Comparison of ENCODE assay signal across 12 cellular contexts in genomic region chr2:86223098-86223681, GRCh38. TPM values are rescaled to one million over a fixed set of nuclear protein-coding genes. Genes with fewer than 3 reads are reported as not detected.
DNase-seq lines count a peak whose midpoint lies in the region; ATAC-seq and TF ChIP-seq lines count a peak whose summit lies in the region.
"Had no signal": no experiment of that assay in that cellular context is flagged by ENCODE, and none has a peak within 500 bp of the region (broad histone marks: within the 10 kb centered on the region; RNA-seq: fewer than 3 reads in every experiment).

No MANE protein-coding gene starts in this region.

- H3K36me3 Mint-ChIP-seq in WTC11 (no peaks in the 10 kb centered on the region), glutamatergic neuron (ENCODE audit: unreplicated experiment) (peaks cover 5% of the 10 kb centered on the region)
- no peaks in the 10 kb centered on the region for H3K36me3 Mint-ChIP-seq in activated naive CD4-positive, alpha-beta T cell treated with anti-CD3 and anti-CD28 coated beads, Interleukin-2, amount 50 U/mL, for 72 hours
- H3K36me3 Mint-ChIP-seq: CD4-positive, CD25-positive, alpha-beta regulatory T cell; naive thymus-derived CD8-positive, alpha-beta T cell had no signal

- no peak overlapping the region for H3K27ac Mint-ChIP-seq in WTC11
- H3K27ac Mint-ChIP-seq in glutamatergic neuron (ENCODE audit: unreplicated experiment): peak overlapping the region; percentile 56
- no peak overlapping the region for H3K27ac Mint-ChIP-seq in activated naive CD4-positive, alpha-beta T cell treated with anti-CD3 and anti-CD28 coated beads, Interleukin-2, amount 50 U/mL, for 72 hours
- H3K27ac Mint-ChIP-seq: activated naive CD8-positive, alpha-beta T cell had no signal

- DNase-seq in AG10803 (ENCODE audit: low read depth) (peak; percentile 47), WTC11 (ENCODE audit: low spot score) (no peak), glutamatergic neuron (peak; percentile 36), non-pigmented ciliary epithelial cell (ENCODE audit: low read depth) (peak; percentile 10), T-helper 9 cell (no peak), kidney glomerular epithelial cell (lab: John Stamatoyannopoulos, UW) (no peak), cerebellum (ENCODE audit: low spot score) (no peak)
- DNase-seq in activated naive CD4-positive, alpha-beta T cell treated with anti-CD3 and anti-CD28 coated beads, Interleukin-2, amount 50 U/mL, for 72 hours (ENCODE audit: low spot score in 2 of 2): no peak
- DNase-seq: naive thymus-derived CD8-positive, alpha-beta T cell; SIG-M5 had no signal

- H3K4me3 ChIP-seq in AG10803 (ENCODE audit: low read length): no peak overlapping the region

- no peak overlapping the region for H3K4me3 Mint-ChIP-seq in WTC11
- peak overlapping the region; percentile 51 for H3K4me3 Mint-ChIP-seq in glutamatergic neuron (ENCODE audit: unreplicated experiment)
- H3K4me3 Mint-ChIP-seq: activated naive CD8-positive, alpha-beta T cell; CD4-positive, CD25-positive, alpha-beta regulatory T cell; naive thymus-derived CD8-positive, alpha-beta T cell had no signal

- H3K27me3 Mint-ChIP-seq in WTC11 (ENCODE audit: low read depth) (no peaks in the 10 kb centered on the region), glutamatergic neuron (ENCODE audit: unreplicated experiment) (peaks cover 9% of the 10 kb centered on the region)
- H3K27me3 Mint-ChIP-seq: activated naive CD8-positive, alpha-beta T cell; CD4-positive, CD25-positive, alpha-beta regulatory T cell; naive thymus-derived CD8-positive, alpha-beta T cell had no signal

- CTCF ChIA-PET in WTC11 (lab: Charles Lee): interaction anchor here (4.0 to 4.3 kb wide), 2 partner anchors 144 to 149 kb away, joined by 45 to 52 read pairs; no protein-coding TSS in a partner anchor

- POLR2A ChIA-PET in WTC11 (lab: Charles Lee): no interaction called here

- ATAC-seq in WTC11: peak; percentile 75
- no peak for ATAC-seq in activated naive CD4-positive, alpha-beta T cell treated with anti-CD3 and anti-CD28 coated beads, Interleukin-2, amount 50 U/mL, for 72 hours
- ATAC-seq: naive thymus-derived CD8-positive, alpha-beta T cell had no signal

- TF ChIP-seq CTCF in AG10803 (conservative IDR thresholded peaks at IDR 0.05; ENCODE audit: low read length) (no peak), WTC11 (IDR thresholded peaks at IDR 0.05) (no peak), glutamatergic neuron (IDR thresholded peaks at IDR 0.05; ENCODE audit: partially characterized antibody, unreplicated experiment) (no peak)

- H3K9me3 Mint-ChIP-seq in WTC11 (no peaks in the 10 kb centered on the region), glutamatergic neuron (ENCODE audit: unreplicated experiment) (peaks cover 18% of the 10 kb centered on the region)
- peaks cover 0 to 1% of the 10 kb centered on the region in 2 donors for H3K9me3 Mint-ChIP-seq in activated naive CD4-positive, alpha-beta T cell treated with anti-CD3 and anti-CD28 coated beads, Interleukin-2, amount 50 U/mL, for 72 hours
- H3K9me3 Mint-ChIP-seq: CD4-positive, CD25-positive, alpha-beta regulatory T cell had no signal

- H3K4me1 Mint-ChIP-seq in WTC11 (peaks cover 16% of the 10 kb centered on the region), glutamatergic neuron (ENCODE audit: low read depth, unreplicated experiment) (peaks cover 31% of the 10 kb centered on the region)

TF ChIP-seq in WTC11, 78 proteins besides CTCF, POLR2A, EP300 and RAD21:
- TF ChIP-seq HMGXB4 (CRISPR knock-in tag; IDR thresholded peaks at IDR 0.05): no peak
- no peak for TF ChIP-seq ZNF232 (CRISPR knock-in tag; IDR thresholded peaks at IDR 0.05)

RNA-seq across cellular contexts. Expression of gene MRPL35, which starts 23.9 kb away (rescaled TPM):
- total RNA-seq in WTC11 (2021) (32.9 to 40.8 TPM (median 35.9 TPM) in 3 replicates), glutamatergic neuron (ENCODE audit: unreplicated experiment) (32.3 TPM), cerebellum (32.9 TPM)
- total RNA-seq in activated naive CD4-positive, alpha-beta T cell treated with anti-CD3 and anti-CD28 coated beads, Interleukin-2, amount 50 U/mL, for 72 hours: 10 to 100 TPM; 47.2 to 60.5 TPM

RNA-seq across cellular contexts. Expression of gene IMMT, which starts 27.9 kb away (rescaled TPM):
- total RNA-seq in WTC11 (2021) (102 to 104 TPM (median 104 TPM) in 3 replicates), glutamatergic neuron (ENCODE audit: unreplicated experiment) (124 TPM), cerebellum (51.2 TPM)
- total RNA-seq in activated naive CD4-positive, alpha-beta T cell treated with anti-CD3 and anti-CD28 coated beads, Interleukin-2, amount 50 U/mL, for 72 hours: 100 to 1,000 TPM; 177 to 180 TPM

Comparison
In these comparisons a context has a peak if more than half of its experiments do, and no peak if none do; other contexts are left out.
1. DNase-seq: peak in AG10803 (single experiment), glutamatergic neuron (single experiment) and non-pigmented ciliary epithelial cell (single experiment); none in WTC11 (single experiment), T-helper 9 cell (single experiment), kidney glomerular epithelial cell (single experiment), cerebellum (single experiment) and activated naive CD4-positive, alpha-beta T cell treated with anti-CD3 and anti-CD28 coated beads, Interleukin-2, amount 50 U/mL, for 72 hours (0 of 2).